ENCODE assay signal across 21 cellular contexts in the genomic region with DNA sequence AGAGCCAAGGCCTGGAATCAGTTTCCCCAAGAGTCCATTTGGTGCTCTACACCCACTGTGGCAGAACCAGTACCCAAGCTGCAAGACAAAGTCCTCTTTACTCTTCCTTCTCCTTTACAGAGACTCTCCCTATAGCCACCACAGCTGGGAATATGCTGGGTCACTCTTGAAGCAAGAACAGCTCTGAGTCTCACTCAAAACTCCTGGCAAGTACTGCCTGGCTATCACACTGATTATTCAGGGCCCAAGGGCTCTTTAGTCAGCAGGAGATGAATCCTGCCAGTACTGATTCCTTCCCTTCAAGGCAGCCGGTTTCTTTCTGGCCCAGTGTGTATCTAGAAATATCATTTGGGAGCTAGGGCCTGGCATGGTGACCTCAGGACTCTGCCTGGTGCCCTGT.
"Had no signal": no experiment of that assay in that cellular context is flagged by ENCODE, and none has a peak within 500 bp of the region (broad histone marks: within the 10 kb centered on the region; RNA-seq: fewer than 3 reads in every experiment).

No MANE protein-coding gene starts in this region.

- DNase-seq: Karpas-422, KBM-7, MG63, NCI-H1092, NCI-H1105 treated with DMSO at 0.1 percent for 48 hours, NCI-H1417 treated with DMSO at 0.1 percent for 48 hours, NCI-H146, NCI-H1694 treated with DMSO at 0.1 percent for 48 hours, NCI-H1930, NCI-H2081, NCI-H2171, NCI-H226, NCI-H446, NCI-H510A, NCI-H524 treated with DMSO at 0.1 percent for 48 hours, NCI-H69, NCI-H774, SHP77 treated with DMSO at 0.1 percent for 48 hours, SJCRH30 had no signal

- H3K4me3 ChIP-seq: MG63, SJCRH30 had no signal

- H3K27me3 ChIP-seq: MG63, SJCRH30 had no signal

- ATAC-seq: SK-N-SH treated with all-trans-retinoic acid at 6 μM for 48 hours had no signal

- H3K27ac ChIP-seq: RWPE1, SJCRH30 had no signal

- H3K4me1 ChIP-seq: SJCRH30 had no signal

- H3K9me3 ChIP-seq: MG63, SJCRH30 had no signal

- H3K36me3 ChIP-seq: MG63, SJCRH30 had no signal
